ENCODE assay signal across 23 cellular contexts in genomic region chr20:62177307-62177706, GRCh38. TPM values are rescaled to one million over a fixed set of nuclear protein-coding genes. Genes with fewer than 3 reads are reported as not detected.
DNase-seq lines count a peak whose midpoint lies in the region; ATAC-seq and TF ChIP-seq lines count a peak whose summit lies in the region.
"Had no signal": no experiment of that assay in that cellular context is flagged by ENCODE, and none has a peak within 500 bp of the region (broad histone marks: within the 10 kb centered on the region; RNA-seq: fewer than 3 reads in every experiment).

No MANE protein-coding gene starts in this region.

- H3K9me3 Mint-ChIP-seq in activated naive CD8-positive, alpha-beta T cell treated with anti-CD3 and anti-CD28 coated beads for 36 hours, result no peaks in the 10 kb centered on the region
- H3K9me3 Mint-ChIP-seq: CD8-positive, alpha-beta memory T cell; H9; HFFc6 had no signal

- no peaks in the 10 kb centered on the region for H3K27me3 Mint-ChIP-seq in activated naive CD8-positive, alpha-beta T cell treated with anti-CD3 and anti-CD28 coated beads for 36 hours
- H3K27me3 Mint-ChIP-seq: CD8-positive, alpha-beta memory T cell had no signal

- H3K4me1 Mint-ChIP-seq in activated naive CD8-positive, alpha-beta T cell treated with anti-CD3 and anti-CD28 coated beads for 36 hours, result peaks cover 6% of the 10 kb centered on the region

- H3K36me3 Mint-ChIP-seq in activated naive CD8-positive, alpha-beta T cell treated with anti-CD3 and anti-CD28 coated beads for 36 hours, result peaks cover 16% of the 10 kb centered on the region

- H3K4me3 Mint-ChIP-seq in activated naive CD8-positive, alpha-beta T cell treated with anti-CD3 and anti-CD28 coated beads for 36 hours, result no peak overlapping the region
- H3K4me3 Mint-ChIP-seq: CD8-positive, alpha-beta memory T cell; H9; HFFc6 had no signal

- H3K27ac Mint-ChIP-seq in activated naive CD8-positive, alpha-beta T cell treated with anti-CD3 and anti-CD28 coated beads for 36 hours, result no peak overlapping the region
- H3K27ac Mint-ChIP-seq: HFFc6 had no signal

- DNase-seq in Ammon's horn (ENCODE audit: low spot score) (peak; percentile 68), left kidney (ENCODE audit: low read depth, low spot score) (peak; percentile 47)
- DNase-seq in effector CD4-positive, alpha-beta T cell, result no peak
- no peak for DNase-seq in activated naive CD8-positive, alpha-beta T cell treated with anti-CD3 and anti-CD28 coated beads for 36 hours
- DNase-seq: 8988T; Calu3; CD8-positive, alpha-beta memory T cell; DMS153; H9; HFFc6; KG1; NCI-H1092 treated with DMSO at 0.1 percent for 48 hours; NCI-H146; NCI-H2029; NCI-H2227 treated with DMSO at 0.1 percent for 48 hours; NCI-H524; NCI-H82; SJCRH30 had no signal

- no peak; the same call in 2 of the 3 replicates for ATAC-seq in SK-N-SH treated with all-trans-retinoic acid at 6 μM for 48 hours
- ATAC-seq in HG03565 (IDR thresholded peaks at IDR 0.05; ENCODE audit: unreplicated experiment), result no peak
- ATAC-seq: Panc1 had no signal

TF ChIP-seq in SK-N-SH treated with all-trans-retinoic acid at 6 μM for 48 hours, 23 proteins besides CTCF, POLR2A, EP300 and RAD21:
- TF ChIP-seq TCF4 (CRISPR knock-in tag; IDR thresholded peaks at IDR 0.05; ENCODE audit: borderline replicate concordance) (0 out of 2 replicates have a peak, but pooled peaks have one; percentile 13), ZNF565 (CRISPR knock-in tag; conservative IDR thresholded peaks at IDR 0.05; ENCODE audit: low read depth) (no peak), RARB (CRISPR knock-in tag; IDR thresholded peaks at IDR 0.05) (no peak), GLIS3 (CRISPR knock-in tag; IDR thresholded peaks at IDR 0.05) (no peak), ZNF70 (CRISPR knock-in tag; IDR thresholded peaks at IDR 0.05) (no peak), CSRNP3 (CRISPR knock-in tag; IDR thresholded peaks at IDR 0.05) (no peak), OSR1 (CRISPR knock-in tag; IDR thresholded peaks at IDR 0.05) (no peak), ISL1 (CRISPR knock-in tag; IDR thresholded peaks at IDR 0.05) (no peak), ZC3H10 (CRISPR knock-in tag; IDR thresholded peaks at IDR 0.05) (no peak)
TF ChIP-seq in SK-N-SH treated with all-trans-retinoic acid at 6 μM for 48 hours: peak in this region for 1.

RNA-seq across cellular contexts. Expression of gene MTG2, which starts 5.5 kb away (rescaled TPM):
- 10 to 100 TPM; 36.1 to 39.9 TPM for total RNA-seq in activated naive CD8-positive, alpha-beta T cell treated with anti-CD3 and anti-CD28 coated beads for 36 hours

RNA-seq across cellular contexts. Expression of gene SS18L1, which starts 33.7 kb away (rescaled TPM):
- total RNA-seq in activated naive CD8-positive, alpha-beta T cell treated with anti-CD3 and anti-CD28 coated beads for 36 hours, result 10 to 100 TPM; 12.1 to 12.3 TPM

RNA-seq across cellular contexts. Expression of gene PSMA7, which starts 34.1 kb away (rescaled TPM):
- total RNA-seq in activated naive CD8-positive, alpha-beta T cell treated with anti-CD3 and anti-CD28 coated beads for 36 hours, result 100 to 1,000 TPM; 362 to 367 TPM

RNA-seq across cellular contexts. Expression of gene HRH3, which starts 42.8 kb away (rescaled TPM):
- not detected for total RNA-seq in activated naive CD8-positive, alpha-beta T cell treated with anti-CD3 and anti-CD28 coated beads for 36 hours
- total RNA-seq: Calu3; CD8-positive, alpha-beta memory T cell; G401; HFFc6; HT-29; SJCRH30 had no signal

RNA-seq across cellular contexts. Expression of gene LSM14B, which starts 55.0 kb away (rescaled TPM):
- 10 to 100 TPM; 32.8 to 34.5 TPM for total RNA-seq in activated naive CD8-positive, alpha-beta T cell treated with anti-CD3 and anti-CD28 coated beads for 36 hours

Comparison
In these comparisons a context has a peak if more than half of its experiments do, and no peak if none do; other contexts are left out.
1. DNase-seq: peak in Ammon's horn (single experiment) and left kidney (single experiment); none in effector CD4-positive, alpha-beta T cell (single experiment) and activated naive CD8-positive, alpha-beta T cell treated with anti-CD3 and anti-CD28 coated beads for 36 hours (single experiment).